ENCODE assay signal across 3 cellular contexts in the genomic region with DNA sequence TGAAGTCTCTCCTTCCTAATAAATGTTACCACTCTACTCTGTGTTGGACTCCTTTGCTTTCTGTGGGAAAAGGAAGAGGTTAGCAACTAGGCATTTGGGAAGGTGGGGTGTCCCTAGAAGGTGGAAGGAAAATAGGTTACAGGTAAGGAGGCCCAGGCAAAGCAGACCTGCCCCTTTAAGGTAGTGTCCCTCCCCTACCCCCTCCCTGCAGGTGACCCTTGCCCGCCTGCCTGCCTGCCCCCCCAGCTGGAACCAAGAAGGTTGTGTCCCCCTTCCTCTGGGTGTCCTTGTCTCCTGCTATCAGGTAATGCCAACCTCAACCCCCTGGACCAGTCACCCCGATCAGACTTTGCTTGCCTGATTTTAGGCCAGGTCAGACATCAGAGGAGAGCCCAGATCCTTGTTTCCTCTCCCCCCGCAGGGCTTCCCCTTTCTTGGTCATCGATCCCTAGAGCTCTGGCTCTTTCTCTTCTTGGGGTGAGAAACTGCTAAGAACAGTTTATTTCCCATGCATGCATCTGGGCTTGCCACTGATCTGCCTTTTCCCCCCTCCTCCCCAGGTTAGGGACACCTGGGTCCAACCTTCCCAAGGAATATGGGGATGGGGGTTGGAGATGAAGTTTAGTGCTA.
TF ChIP-seq lines count a peak whose summit lies in the region.

A gene with protein sequence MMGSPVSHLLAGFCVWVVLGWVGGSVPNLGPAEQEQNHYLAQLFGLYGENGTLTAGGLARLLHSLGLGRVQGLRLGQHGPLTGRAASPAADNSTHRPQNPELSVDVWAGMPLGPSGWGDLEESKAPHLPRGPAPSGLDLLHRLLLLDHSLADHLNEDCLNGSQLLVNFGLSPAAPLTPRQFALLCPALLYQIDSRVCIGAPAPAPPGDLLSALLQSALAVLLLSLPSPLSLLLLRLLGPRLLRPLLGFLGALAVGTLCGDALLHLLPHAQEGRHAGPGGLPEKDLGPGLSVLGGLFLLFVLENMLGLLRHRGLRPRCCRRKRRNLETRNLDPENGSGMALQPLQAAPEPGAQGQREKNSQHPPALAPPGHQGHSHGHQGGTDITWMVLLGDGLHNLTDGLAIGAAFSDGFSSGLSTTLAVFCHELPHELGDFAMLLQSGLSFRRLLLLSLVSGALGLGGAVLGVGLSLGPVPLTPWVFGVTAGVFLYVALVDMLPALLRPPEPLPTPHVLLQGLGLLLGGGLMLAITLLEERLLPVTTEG (plus strand): TSS at position 233 of the 630 bp plus-strand sequence. CDS start 1,224 bp downstream, outside the sequence.

TF ChIP-seq in GM23338, 12 proteins besides CTCF, POLR2A, EP300 and RAD21 (continued from another document):
- TF ChIP-seq, protein P1, sequence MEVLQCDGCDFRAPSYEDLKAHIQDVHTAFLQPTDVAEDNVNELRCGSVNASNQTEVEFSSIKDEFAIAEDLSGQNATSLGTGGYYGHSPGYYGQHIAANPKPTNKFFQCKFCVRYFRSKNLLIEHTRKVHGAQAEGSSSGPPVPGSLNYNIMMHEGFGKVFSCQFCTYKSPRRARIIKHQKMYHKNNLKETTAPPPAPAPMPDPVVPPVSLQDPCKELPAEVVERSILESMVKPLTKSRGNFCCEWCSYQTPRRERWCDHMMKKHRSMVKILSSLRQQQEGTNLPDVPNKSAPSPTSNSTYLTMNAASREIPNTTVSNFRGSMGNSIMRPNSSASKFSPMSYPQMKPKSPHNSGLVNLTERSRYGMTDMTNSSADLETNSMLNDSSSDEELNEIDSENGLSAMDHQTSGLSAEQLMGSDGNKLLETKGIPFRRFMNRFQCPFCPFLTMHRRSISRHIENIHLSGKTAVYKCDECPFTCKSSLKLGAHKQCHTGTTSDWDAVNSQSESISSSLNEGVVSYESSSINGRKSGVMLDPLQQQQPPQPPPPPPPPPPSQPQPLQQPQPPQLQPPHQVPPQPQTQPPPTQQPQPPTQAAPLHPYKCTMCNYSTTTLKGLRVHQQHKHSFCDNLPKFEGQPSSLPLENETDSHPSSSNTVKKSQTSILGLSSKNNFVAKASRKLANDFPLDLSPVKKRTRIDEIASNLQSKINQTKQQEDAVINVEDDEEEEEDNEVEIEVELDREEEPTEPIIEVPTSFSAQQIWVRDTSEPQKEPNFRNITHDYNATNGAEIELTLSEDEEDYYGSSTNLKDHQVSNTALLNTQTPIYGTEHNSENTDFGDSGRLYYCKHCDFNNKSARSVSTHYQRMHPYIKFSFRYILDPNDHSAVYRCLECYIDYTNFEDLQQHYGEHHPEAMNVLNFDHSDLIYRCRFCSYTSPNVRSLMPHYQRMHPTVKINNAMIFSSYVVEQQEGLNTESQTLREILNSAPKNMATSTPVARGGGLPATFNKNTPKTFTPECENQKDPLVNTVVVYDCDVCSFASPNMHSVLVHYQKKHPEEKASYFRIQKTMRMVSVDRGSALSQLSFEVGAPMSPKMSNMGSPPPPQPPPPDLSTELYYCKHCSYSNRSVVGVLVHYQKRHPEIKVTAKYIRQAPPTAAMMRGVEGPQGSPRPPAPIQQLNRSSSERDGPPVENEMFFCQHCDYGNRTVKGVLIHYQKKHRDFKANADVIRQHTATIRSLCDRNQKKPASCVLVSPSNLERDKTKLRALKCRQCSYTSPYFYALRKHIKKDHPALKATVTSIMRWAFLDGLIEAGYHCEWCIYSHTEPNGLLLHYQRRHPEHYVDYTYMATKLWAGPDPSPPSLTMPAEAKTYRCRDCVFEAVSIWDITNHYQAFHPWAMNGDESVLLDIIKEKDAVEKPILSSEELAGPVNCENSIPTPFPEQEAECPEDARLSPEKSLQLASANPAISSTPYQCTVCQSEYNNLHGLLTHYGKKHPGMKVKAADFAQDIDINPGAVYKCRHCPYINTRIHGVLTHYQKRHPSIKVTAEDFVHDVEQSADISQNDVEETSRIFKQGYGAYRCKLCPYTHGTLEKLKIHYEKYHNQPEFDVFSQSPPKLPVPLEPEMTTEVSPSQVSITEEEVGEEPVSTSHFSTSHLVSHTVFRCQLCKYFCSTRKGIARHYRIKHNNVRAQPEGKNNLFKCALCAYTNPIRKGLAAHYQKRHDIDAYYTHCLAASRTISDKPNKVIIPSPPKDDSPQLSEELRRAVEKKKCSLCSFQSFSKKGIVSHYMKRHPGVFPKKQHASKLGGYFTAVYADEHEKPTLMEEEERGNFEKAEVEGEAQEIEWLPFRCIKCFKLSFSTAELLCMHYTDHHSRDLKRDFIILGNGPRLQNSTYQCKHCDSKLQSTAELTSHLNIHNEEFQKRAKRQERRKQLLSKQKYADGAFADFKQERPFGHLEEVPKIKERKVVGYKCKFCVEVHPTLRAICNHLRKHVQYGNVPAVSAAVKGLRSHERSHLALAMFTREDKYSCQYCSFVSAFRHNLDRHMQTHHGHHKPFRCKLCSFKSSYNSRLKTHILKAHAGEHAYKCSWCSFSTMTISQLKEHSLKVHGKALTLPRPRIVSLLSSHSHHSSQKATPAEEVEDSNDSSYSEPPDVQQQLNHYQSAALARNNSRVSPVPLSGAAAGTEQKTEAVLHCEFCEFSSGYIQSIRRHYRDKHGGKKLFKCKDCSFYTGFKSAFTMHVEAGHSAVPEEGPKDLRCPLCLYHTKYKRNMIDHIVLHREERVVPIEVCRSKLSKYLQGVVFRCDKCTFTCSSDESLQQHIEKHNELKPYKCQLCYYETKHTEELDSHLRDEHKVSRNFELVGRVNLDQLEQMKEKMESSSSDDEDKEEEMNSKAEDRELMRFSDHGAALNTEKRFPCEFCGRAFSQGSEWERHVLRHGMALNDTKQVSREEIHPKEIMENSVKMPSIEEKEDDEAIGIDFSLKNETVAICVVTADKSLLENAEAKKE (CRISPR knock-in tag; IDR thresholded peaks at IDR 0.05) = no peak
- TF ChIP-seq EZH2 (IDR thresholded peaks at IDR 0.05; ENCODE audit: low read depth, unreplicated experiment) (no peak), STAT1 (IDR thresholded peaks at IDR 0.05; ENCODE audit: unreplicated experiment) (no peak)

TF ChIP-seq in HepG2, 621 proteins besides CTCF, POLR2A, EP300 and RAD21 (continued from another document and continues in another):
- TF ChIP-seq, protein P2, sequence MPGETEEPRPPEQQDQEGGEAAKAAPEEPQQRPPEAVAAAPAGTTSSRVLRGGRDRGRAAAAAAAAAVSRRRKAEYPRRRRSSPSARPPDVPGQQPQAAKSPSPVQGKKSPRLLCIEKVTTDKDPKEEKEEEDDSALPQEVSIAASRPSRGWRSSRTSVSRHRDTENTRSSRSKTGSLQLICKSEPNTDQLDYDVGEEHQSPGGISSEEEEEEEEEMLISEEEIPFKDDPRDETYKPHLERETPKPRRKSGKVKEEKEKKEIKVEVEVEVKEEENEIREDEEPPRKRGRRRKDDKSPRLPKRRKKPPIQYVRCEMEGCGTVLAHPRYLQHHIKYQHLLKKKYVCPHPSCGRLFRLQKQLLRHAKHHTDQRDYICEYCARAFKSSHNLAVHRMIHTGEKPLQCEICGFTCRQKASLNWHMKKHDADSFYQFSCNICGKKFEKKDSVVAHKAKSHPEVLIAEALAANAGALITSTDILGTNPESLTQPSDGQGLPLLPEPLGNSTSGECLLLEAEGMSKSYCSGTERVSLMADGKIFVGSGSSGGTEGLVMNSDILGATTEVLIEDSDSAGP (CRISPR knock-in tag; IDR thresholded peaks at IDR 0.05; ENCODE audit: borderline replicate concordance) = peak; percentile 98
- TF ChIP-seq ZNF256 (CRISPR knock-in tag; conservative IDR thresholded peaks at IDR 0.05) (no peak), ZNF724P (CRISPR knock-in tag; IDR thresholded peaks at IDR 0.05; ENCODE audit: borderline replicate concordance) (no peak)
- TF ChIP-seq, protein P3, sequence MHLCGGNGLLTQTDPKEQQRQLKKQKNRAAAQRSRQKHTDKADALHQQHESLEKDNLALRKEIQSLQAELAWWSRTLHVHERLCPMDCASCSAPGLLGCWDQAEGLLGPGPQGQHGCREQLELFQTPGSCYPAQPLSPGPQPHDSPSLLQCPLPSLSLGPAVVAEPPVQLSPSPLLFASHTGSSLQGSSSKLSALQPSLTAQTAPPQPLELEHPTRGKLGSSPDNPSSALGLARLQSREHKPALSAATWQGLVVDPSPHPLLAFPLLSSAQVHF (CRISPR knock-in tag; IDR thresholded peaks at IDR 0.05) = peak; percentile 21; the same call in 1 of the 2 replicates
- TF ChIP-seq, protein P4, sequence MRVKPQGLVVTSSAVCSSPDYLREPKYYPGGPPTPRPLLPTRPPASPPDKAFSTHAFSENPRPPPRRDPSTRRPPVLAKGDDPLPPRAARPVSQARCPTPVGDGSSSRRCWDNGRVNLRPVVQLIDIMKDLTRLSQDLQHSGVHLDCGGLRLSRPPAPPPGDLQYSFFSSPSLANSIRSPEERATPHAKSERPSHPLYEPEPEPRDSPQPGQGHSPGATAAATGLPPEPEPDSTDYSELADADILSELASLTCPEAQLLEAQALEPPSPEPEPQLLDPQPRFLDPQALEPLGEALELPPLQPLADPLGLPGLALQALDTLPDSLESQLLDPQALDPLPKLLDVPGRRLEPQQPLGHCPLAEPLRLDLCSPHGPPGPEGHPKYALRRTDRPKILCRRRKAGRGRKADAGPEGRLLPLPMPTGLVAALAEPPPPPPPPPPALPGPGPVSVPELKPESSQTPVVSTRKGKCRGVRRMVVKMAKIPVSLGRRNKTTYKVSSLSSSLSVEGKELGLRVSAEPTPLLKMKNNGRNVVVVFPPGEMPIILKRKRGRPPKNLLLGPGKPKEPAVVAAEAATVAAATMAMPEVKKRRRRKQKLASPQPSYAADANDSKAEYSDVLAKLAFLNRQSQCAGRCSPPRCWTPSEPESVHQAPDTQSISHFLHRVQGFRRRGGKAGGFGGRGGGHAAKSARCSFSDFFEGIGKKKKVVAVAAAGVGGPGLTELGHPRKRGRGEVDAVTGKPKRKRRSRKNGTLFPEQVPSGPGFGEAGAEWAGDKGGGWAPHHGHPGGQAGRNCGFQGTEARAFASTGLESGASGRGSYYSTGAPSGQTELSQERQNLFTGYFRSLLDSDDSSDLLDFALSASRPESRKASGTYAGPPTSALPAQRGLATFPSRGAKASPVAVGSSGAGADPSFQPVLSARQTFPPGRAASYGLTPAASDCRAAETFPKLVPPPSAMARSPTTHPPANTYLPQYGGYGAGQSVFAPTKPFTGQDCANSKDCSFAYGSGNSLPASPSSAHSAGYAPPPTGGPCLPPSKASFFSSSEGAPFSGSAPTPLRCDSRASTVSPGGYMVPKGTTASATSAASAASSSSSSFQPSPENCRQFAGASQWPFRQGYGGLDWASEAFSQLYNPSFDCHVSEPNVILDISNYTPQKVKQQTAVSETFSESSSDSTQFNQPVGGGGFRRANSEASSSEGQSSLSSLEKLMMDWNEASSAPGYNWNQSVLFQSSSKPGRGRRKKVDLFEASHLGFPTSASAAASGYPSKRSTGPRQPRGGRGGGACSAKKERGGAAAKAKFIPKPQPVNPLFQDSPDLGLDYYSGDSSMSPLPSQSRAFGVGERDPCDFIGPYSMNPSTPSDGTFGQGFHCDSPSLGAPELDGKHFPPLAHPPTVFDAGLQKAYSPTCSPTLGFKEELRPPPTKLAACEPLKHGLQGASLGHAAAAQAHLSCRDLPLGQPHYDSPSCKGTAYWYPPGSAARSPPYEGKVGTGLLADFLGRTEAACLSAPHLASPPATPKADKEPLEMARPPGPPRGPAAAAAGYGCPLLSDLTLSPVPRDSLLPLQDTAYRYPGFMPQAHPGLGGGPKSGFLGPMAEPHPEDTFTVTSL (CRISPR knock-in tag; IDR thresholded peaks at IDR 0.05; ENCODE audit: borderline replicate concordance) = no peak

TF ChIP-seq in WTC11, 78 proteins besides CTCF, POLR2A, EP300 and RAD21 (continued from another document and continues in another):
- TF ChIP-seq, protein P5, sequence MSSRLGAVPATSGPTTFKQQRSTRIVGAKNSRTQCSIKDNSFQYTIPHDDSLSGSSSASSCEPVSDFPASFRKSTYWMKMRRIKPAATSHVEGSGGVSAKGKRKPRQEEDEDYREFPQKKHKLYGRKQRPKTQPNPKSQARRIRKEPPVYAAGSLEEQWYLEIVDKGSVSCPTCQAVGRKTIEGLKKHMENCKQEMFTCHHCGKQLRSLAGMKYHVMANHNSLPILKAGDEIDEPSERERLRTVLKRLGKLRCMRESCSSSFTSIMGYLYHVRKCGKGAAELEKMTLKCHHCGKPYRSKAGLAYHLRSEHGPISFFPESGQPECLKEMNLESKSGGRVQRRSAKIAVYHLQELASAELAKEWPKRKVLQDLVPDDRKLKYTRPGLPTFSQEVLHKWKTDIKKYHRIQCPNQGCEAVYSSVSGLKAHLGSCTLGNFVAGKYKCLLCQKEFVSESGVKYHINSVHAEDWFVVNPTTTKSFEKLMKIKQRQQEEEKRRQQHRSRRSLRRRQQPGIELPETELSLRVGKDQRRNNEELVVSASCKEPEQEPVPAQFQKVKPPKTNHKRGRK (CRISPR knock-in tag; IDR thresholded peaks at IDR 0.05; ENCODE audit: borderline replicate concordance) = no peak
- TF ChIP-seq, protein P6, sequence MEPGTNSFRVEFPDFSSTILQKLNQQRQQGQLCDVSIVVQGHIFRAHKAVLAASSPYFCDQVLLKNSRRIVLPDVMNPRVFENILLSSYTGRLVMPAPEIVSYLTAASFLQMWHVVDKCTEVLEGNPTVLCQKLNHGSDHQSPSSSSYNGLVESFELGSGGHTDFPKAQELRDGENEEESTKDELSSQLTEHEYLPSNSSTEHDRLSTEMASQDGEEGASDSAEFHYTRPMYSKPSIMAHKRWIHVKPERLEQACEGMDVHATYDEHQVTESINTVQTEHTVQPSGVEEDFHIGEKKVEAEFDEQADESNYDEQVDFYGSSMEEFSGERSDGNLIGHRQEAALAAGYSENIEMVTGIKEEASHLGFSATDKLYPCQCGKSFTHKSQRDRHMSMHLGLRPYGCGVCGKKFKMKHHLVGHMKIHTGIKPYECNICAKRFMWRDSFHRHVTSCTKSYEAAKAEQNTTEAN (CRISPR knock-in tag; IDR thresholded peaks at IDR 0.05) = no peak
- TF ChIP-seq, protein P7, sequence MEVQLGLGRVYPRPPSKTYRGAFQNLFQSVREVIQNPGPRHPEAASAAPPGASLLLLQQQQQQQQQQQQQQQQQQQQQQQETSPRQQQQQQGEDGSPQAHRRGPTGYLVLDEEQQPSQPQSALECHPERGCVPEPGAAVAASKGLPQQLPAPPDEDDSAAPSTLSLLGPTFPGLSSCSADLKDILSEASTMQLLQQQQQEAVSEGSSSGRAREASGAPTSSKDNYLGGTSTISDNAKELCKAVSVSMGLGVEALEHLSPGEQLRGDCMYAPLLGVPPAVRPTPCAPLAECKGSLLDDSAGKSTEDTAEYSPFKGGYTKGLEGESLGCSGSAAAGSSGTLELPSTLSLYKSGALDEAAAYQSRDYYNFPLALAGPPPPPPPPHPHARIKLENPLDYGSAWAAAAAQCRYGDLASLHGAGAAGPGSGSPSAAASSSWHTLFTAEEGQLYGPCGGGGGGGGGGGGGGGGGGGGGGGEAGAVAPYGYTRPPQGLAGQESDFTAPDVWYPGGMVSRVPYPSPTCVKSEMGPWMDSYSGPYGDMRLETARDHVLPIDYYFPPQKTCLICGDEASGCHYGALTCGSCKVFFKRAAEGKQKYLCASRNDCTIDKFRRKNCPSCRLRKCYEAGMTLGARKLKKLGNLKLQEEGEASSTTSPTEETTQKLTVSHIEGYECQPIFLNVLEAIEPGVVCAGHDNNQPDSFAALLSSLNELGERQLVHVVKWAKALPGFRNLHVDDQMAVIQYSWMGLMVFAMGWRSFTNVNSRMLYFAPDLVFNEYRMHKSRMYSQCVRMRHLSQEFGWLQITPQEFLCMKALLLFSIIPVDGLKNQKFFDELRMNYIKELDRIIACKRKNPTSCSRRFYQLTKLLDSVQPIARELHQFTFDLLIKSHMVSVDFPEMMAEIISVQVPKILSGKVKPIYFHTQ (CRISPR knock-in tag; IDR thresholded peaks at IDR 0.05) = no peak
- TF ChIP-seq JAZF1 (CRISPR knock-in tag; IDR thresholded peaks at IDR 0.05) = no peak
- no peak for TF ChIP-seq ZBTB21 (CRISPR knock-in tag; IDR thresholded peaks at IDR 0.05; ENCODE audit: borderline replicate concordance)
- no peak for TF ChIP-seq CREM (CRISPR knock-in tag; IDR thresholded peaks at IDR 0.05)
